Comparison of ENCODE assay signal across 8 cellular contexts in genomic region chr20:48826883-48827771, GRCh38. TPM values are rescaled to one million over a fixed set of nuclear protein-coding genes. Genes with fewer than 3 reads are reported as not detected.
A peak's percentile ranks its signal among the peaks of the same experiment; 100 is the strongest.
DNase-seq lines count a peak whose midpoint lies in the region; ATAC-seq and TF ChIP-seq lines count a peak whose summit lies in the region.

No MANE protein-coding gene starts in this region.

- H3K36me3 ChIP-seq in HUES48 (ENCODE audit: control insufficient read depth, insufficient read depth, low read length), result no peaks in the 10 kb centered on the region

- H3K4me1 Mint-ChIP-seq in activated CD4-positive, alpha-beta memory T cell treated with anti-CD3 and anti-CD28 coated beads, Interleukin-2, amount 10 ng/mL, durations not matched to agents 7 days and 5 days, result peaks cover 13% of the 10 kb centered on the region
- peaks cover 50% of the 10 kb centered on the region for H3K4me1 Mint-ChIP-seq in osteocyte (ENCODE audit: unreplicated experiment)

- no peak for TF ChIP-seq CTCF in fibroblast of the aortic adventitia (IDR thresholded peaks at IDR 0.05; ENCODE audit: insufficient read depth, low read length)
- TF ChIP-seq CTCF in osteocyte (IDR thresholded peaks at IDR 0.05), result no peak

- no peak overlapping the region for H3K9ac ChIP-seq in HUES48 (ENCODE audit: low read depth, low read length)

- ATAC-seq in GM19328 (IDR thresholded peaks at IDR 0.05; ENCODE audit: unreplicated experiment), result peak; percentile 10

- CTCF ChIA-PET in activated CD4-positive, alpha-beta memory T cell treated with anti-CD3 and anti-CD28 coated beads, Interleukin-2, amount 10 ng/mL, durations not matched to agents 7 days and 5 days (lab: Charles Lee), result interaction anchor here (0.9 to 2.5 kb wide), 10 partner anchors 50 to 170 kb away, joined by 3 to 14 read pairs (median 4); no protein-coding TSS in a partner anchor

- H3K9me3 ChIP-seq in HUES48 (ENCODE audit: control insufficient read depth, insufficient read depth, low read length), result no peaks in the 10 kb centered on the region

- peak; percentile 49 for DNase-seq in CD1c-positive myeloid dendritic cell (ENCODE audit: extremely low spot score)
- DNase-seq in activated CD4-positive, alpha-beta memory T cell treated with anti-CD3 and anti-CD28 coated beads, Interleukin-2, amount 10 ng/mL, durations not matched to agents 7 days and 5 days, result no peak
- DNase-seq in fibroblast of the aortic adventitia (ENCODE audit: low read depth), result no peak
- DNase-seq in osteocyte (ENCODE audit: extremely low spot score, unreplicated experiment), result no peak
- DNase-seq in AG08395 (ENCODE audit: low spot score), result no peak
- DNase-seq in Ammon's horn (ENCODE audit: low spot score), result no peak

- H3K9me3 Mint-ChIP-seq in activated CD4-positive, alpha-beta memory T cell treated with anti-CD3 and anti-CD28 coated beads, Interleukin-2, amount 10 ng/mL, durations not matched to agents 7 days and 5 days, result no peaks in the 10 kb centered on the region
- H3K9me3 Mint-ChIP-seq in osteocyte (ENCODE audit: unreplicated experiment), result no peaks in the 10 kb centered on the region

- H3K27me3 Mint-ChIP-seq in activated CD4-positive, alpha-beta memory T cell treated with anti-CD3 and anti-CD28 coated beads, Interleukin-2, amount 10 ng/mL, durations not matched to agents 7 days and 5 days, result peaks cover 2% of the 10 kb centered on the region
- H3K27me3 Mint-ChIP-seq in osteocyte (ENCODE audit: unreplicated experiment), result no peaks in the 10 kb centered on the region

- H3K4me3 ChIP-seq in HUES48 (ENCODE audit: low read depth, low read length) (peak overlapping the region; percentile 84), fibroblast of the aortic adventitia (ENCODE audit: low read depth, low read length) (peak overlapping the region; percentile 85)

- POLR2A ChIA-PET in activated CD4-positive, alpha-beta memory T cell treated with anti-CD3 and anti-CD28 coated beads, Interleukin-2, amount 10 ng/mL, durations not matched to agents 7 days and 5 days (lab: Charles Lee), result interaction anchor here (0.6 to 4.8 kb wide), 21 partner anchors 9 to 219 kb away, joined by 3 to 33 read pairs (median 4); partner anchors contain the start of genes ARFGEF2 and CSE1L

- peak overlapping the region; percentile 98 for H3K4me3 Mint-ChIP-seq in activated CD4-positive, alpha-beta memory T cell treated with anti-CD3 and anti-CD28 coated beads, Interleukin-2, amount 10 ng/mL, durations not matched to agents 7 days and 5 days
- H3K4me3 Mint-ChIP-seq in osteocyte (ENCODE audit: unreplicated experiment), result peak overlapping the region; percentile 91

- peak overlapping the region; percentile 97 for H3K27ac Mint-ChIP-seq in activated CD4-positive, alpha-beta memory T cell treated with anti-CD3 and anti-CD28 coated beads, Interleukin-2, amount 10 ng/mL, durations not matched to agents 7 days and 5 days
- H3K27ac Mint-ChIP-seq in osteocyte (ENCODE audit: unreplicated experiment), result no peak overlapping the region

- peaks cover 46% of the 10 kb centered on the region for H3K36me3 Mint-ChIP-seq in activated CD4-positive, alpha-beta memory T cell treated with anti-CD3 and anti-CD28 coated beads, Interleukin-2, amount 10 ng/mL, durations not matched to agents 7 days and 5 days (ENCODE audit: low read depth)
- H3K36me3 Mint-ChIP-seq in osteocyte (ENCODE audit: unreplicated experiment), result no peaks in the 10 kb centered on the region

- peak overlapping the region; percentile 69 for H3K27ac ChIP-seq in HUES48 (ENCODE audit: low read depth, low read length)

- H3K27me3 ChIP-seq in HUES48 (ENCODE audit: control insufficient read depth, insufficient read depth, low read length), result peaks cover 64% of the 10 kb centered on the region

- H3K4me1 ChIP-seq in HUES48 (ENCODE audit: control insufficient read depth, insufficient read depth, low read length), result peaks cover 9% of the 10 kb centered on the region; the same call in 1 of the 2 replicates

RNA-seq across cellular contexts. Expression of gene PREX1, which starts 0.7 kb away (rescaled TPM):
- total RNA-seq in activated CD4-positive, alpha-beta memory T cell treated with anti-CD3 and anti-CD28 coated beads, Interleukin-2, amount 10 ng/mL, durations not matched to agents 7 days and 5 days, result 100 to 1,000 TPM; 158 to 160 TPM
- 3.5 and 13.0 TPM in 2 replicates for total RNA-seq in fibroblast of the aortic adventitia (ENCODE audit: low replicate concordance)
- 22.2 and 24.2 TPM in 2 replicates for total RNA-seq in osteocyte
